In the genomic region with DNA sequence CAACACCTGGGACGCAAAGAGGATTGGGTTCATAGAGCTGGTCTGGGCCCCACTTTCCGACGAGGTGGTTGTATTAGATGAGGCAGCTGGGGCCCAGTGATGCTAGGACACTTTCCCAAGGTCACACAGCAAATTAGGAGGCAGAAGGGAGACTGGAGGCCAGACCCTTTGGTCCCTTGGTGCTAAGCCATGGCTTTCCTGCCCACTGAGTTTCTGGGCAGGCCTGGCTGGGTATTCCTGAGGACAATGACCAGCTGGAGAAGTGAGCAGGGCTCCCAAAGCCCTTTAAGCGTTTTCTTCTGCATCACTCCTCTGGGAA, we compare ENCODE assay signal across 22 cellular contexts.
A peak's percentile ranks its signal among the peaks of the same experiment; 100 is the strongest.
DNase-seq lines count a peak whose midpoint lies in the region; ATAC-seq, FAIRE-seq and TF ChIP-seq lines count a peak whose summit lies in the region.
"Had no signal": no experiment of that assay in that cellular context is flagged by ENCODE, and none has a peak within 500 bp of the region (broad histone marks: within the 10 kb centered on the region; RNA-seq: fewer than 3 reads in every experiment).

No MANE protein-coding gene starts in this region.

- H2BK5ac ChIP-seq in H1 (ENCODE audit: low read depth, low read length): no peak overlapping the region
- no peak overlapping the region for H2BK5ac ChIP-seq in mesenchymal stem cell (ENCODE audit: low read depth, low read length, poor library complexity, severe bottlenecking)

- H3K4me1 Mint-ChIP-seq in naive thymus-derived CD4-positive, alpha-beta T cell: peaks cover 0 to 2% (median 0%) of the 10 kb centered on the region in 7 donors
- H3K4me1 Mint-ChIP-seq: CD4-positive, CD25-positive, alpha-beta regulatory T cell had no signal

- H3K9me3 ChIP-seq in H1 (ENCODE audit: insufficient read depth in 2 of 2, low read depth in 1 of 2, low read length in 1 of 2): no peaks in the 10 kb centered on the region
- no peaks in the 10 kb centered on the region for H3K9me3 ChIP-seq in mesenchymal stem cell (ENCODE audit: control insufficient read depth, low read length)
- H3K9me3 ChIP-seq in naive thymus-derived CD4-positive, alpha-beta T cell (ENCODE audit: control insufficient read depth in 2 of 3, low read length in 3 of 3): no peaks in the 10 kb centered on the region
- H3K9me3 ChIP-seq: BLaER1, Caco-2 had no signal

- no peak for ATAC-seq in Right ventricle myocardium inferior
- no peak for ATAC-seq in naive thymus-derived CD4-positive, alpha-beta T cell
- ATAC-seq: CD8-positive, alpha-beta T cell had no signal

- H3K18ac ChIP-seq in H1 (ENCODE audit: extremely low read depth, low read length) (no peak overlapping the region), mesenchymal stem cell (ENCODE audit: low read depth in 1 of 2, low read length in 2 of 2) (no peak overlapping the region)

- H2BK15ac ChIP-seq in H1 (ENCODE audit: low read length): no peak overlapping the region
- no peak overlapping the region for H2BK15ac ChIP-seq in mesenchymal stem cell (ENCODE audit: low read depth, poor library complexity, severe bottlenecking)

- H3K23ac ChIP-seq in H1 (ENCODE audit: insufficient read length): no peak overlapping the region
- no peak overlapping the region for H3K23ac ChIP-seq in mesenchymal stem cell (ENCODE audit: low read length in 2 of 2)

- POLR2A ChIA-PET in RWPE1 (lab: Yijun Ruan, JAX; ENCODE audit: low non-redundant PET): no interaction called here
- POLR2A ChIA-PET in H1 (lab: Charles Lee; ENCODE audit: partially characterized antibody): interaction anchor here (1.0 to 1.6 kb wide), 3 partner anchors 9 to 86 kb away, joined by 3 to 4 read pairs (median 4); no protein-coding TSS in a partner anchor
- POLR2A ChIA-PET in naive thymus-derived CD4-positive, alpha-beta T cell (lab: Charles Lee): interaction anchor here (1.8 kb wide), 1 partner anchor 12 kb away, joined by 6 read pairs; no protein-coding TSS in a partner anchor

- no peak overlapping the region for H3K4ac ChIP-seq in H1 (replicated peaks; ENCODE audit: insufficient read length, low read depth, low read length)
- H3K4ac ChIP-seq in mesenchymal stem cell (ENCODE audit: low read depth in 1 of 2, low read length in 2 of 2): no peak overlapping the region

- H2AK5ac ChIP-seq in H1 (ENCODE audit: low read depth, low read length): no peak overlapping the region
- H2AK5ac ChIP-seq in mesenchymal stem cell (ENCODE audit: low read length, severe bottlenecking): no peak overlapping the region

- FAIRE-seq in H1 (lab: Jason Lieb, UNC) (no peak), D721Med (lab: Jason Lieb, UNC) (no peak)
- FAIRE-seq: A204.1, GM19239 had no signal

- H3K23me2 ChIP-seq in H1 (ENCODE audit: low read depth, low read length): no peaks in the 10 kb centered on the region

- H3K4me2 ChIP-seq in H1 (ENCODE audit: insufficient read depth in 1 of 2, low read depth in 2 of 2, low read length in 2 of 2): no peak overlapping the region
- no peak overlapping the region for H3K4me2 ChIP-seq in mesenchymal stem cell (ENCODE audit: low read length, poor library complexity, severe bottlenecking)
- H3K4me2 ChIP-seq: BLaER1 had no signal

- no peaks in the 10 kb centered on the region for H4K20me1 ChIP-seq in H1 (replicated peaks in 1 of 2; ENCODE audit: control insufficient read depth in 1 of 2, insufficient read depth in 2 of 2, low read length in 2 of 2)
- H4K20me1 ChIP-seq: BLaER1 had no signal

- H3K14ac ChIP-seq in H1 (ENCODE audit: insufficient read length): no peak overlapping the region
- no peak overlapping the region for H3K14ac ChIP-seq in mesenchymal stem cell (ENCODE audit: low read length in 2 of 2)

- no peak overlapping the region for H3K9ac ChIP-seq in H1 (replicated peaks in 1 of 4; ENCODE audit: extremely low read depth in 1 of 4, low read depth in 3 of 4, low read length in 3 of 4)
- H3K9ac ChIP-seq in mesenchymal stem cell (ENCODE audit: low read length): peak overlapping the region; percentile 22
- H3K9ac ChIP-seq: BLaER1, GM23248 had no signal

- no peak overlapping the region for H2BK120ac ChIP-seq in H1 (replicated peaks; ENCODE audit: low read depth, low read length)
- H2BK120ac ChIP-seq in mesenchymal stem cell (ENCODE audit: low read depth, low read length): no peak overlapping the region

- H3K27ac ChIP-seq in RWPE1: peak overlapping the region; percentile 47
- no peak overlapping the region for H3K27ac ChIP-seq in H1 (ENCODE audit: low read depth, low read length)
- H3K27ac ChIP-seq in mesenchymal stem cell (ENCODE audit: low read length, poor library complexity, severe bottlenecking): no peak overlapping the region
- H3K27ac ChIP-seq in coronary artery: no peak overlapping the region
- no peak overlapping the region for H3K27ac ChIP-seq in naive thymus-derived CD4-positive, alpha-beta T cell (ENCODE audit: low read depth, low read length)
- H3K27ac ChIP-seq: 22Rv1, BLaER1, C4-2B, GM23248 had no signal

- H3K27me3 ChIP-seq in H1 (replicated peaks in 1 of 4; ENCODE audit: control insufficient read depth in 3 of 4, extremely low read depth in 1 of 4, insufficient read depth in 3 of 4, low read length in 3 of 4): peaks cover 0 to 4% (median 0%) of the 10 kb centered on the region in 4 experiments; a peak in 2 of 7 replicates
- peaks cover 6 to 87% of the 10 kb centered on the region in 2 experiments for H3K27me3 ChIP-seq in mesenchymal stem cell (ENCODE audit: control insufficient read depth in 1 of 2, insufficient read depth in 1 of 2, low read length in 2 of 2)
- no peaks in the 10 kb centered on the region for H3K27me3 ChIP-seq in naive thymus-derived CD4-positive, alpha-beta T cell (ENCODE audit: control insufficient read depth in 2 of 2, insufficient read depth in 2 of 2, low read length in 2 of 2)
- H3K27me3 ChIP-seq: BLaER1 had no signal

- peaks cover 0 to 13% (median 5%) of the 10 kb centered on the region in 5 donors for H3K27me3 Mint-ChIP-seq in naive thymus-derived CD4-positive, alpha-beta T cell

- no peak overlapping the region for H3K27ac Mint-ChIP-seq in naive thymus-derived CD4-positive, alpha-beta T cell
- H3K27ac Mint-ChIP-seq: B cell; CD8-positive, alpha-beta T cell; H9 had no signal

- no peak overlapping the region for H3K4me3 ChIP-seq in H1 (ENCODE audit: extremely low read depth in 1 of 4, insufficient read depth in 2 of 4, low read depth in 3 of 4, low read length in 4 of 4)
- no peak overlapping the region for H3K4me3 ChIP-seq in mesenchymal stem cell (ENCODE audit: insufficient read depth in 1 of 2, low read depth in 1 of 2, low read length in 2 of 2)
- H3K4me3 ChIP-seq in coronary artery: no peak overlapping the region
- no peak overlapping the region for H3K4me3 ChIP-seq in naive thymus-derived CD4-positive, alpha-beta T cell (ENCODE audit: low read length)
- H3K4me3 ChIP-seq: BLaER1, GM23248 had no signal

- no peak for TF ChIP-seq EP300 in H1 (IDR thresholded peaks at IDR 0.05; ENCODE audit: borderline replicate concordance in 1 of 2, low read depth in 2 of 2, low read length in 2 of 2)

- H3K79me1 ChIP-seq in H1 (ENCODE audit: low read depth, low read length) (no peaks in the 10 kb centered on the region), mesenchymal stem cell (replicated peaks; ENCODE audit: low read length, poor library complexity, severe bottlenecking) (no peaks in the 10 kb centered on the region)

- H2AFZ ChIP-seq in H1 (ENCODE audit: low read length): no peak overlapping the region
- H2AFZ ChIP-seq in mesenchymal stem cell (ENCODE audit: low read depth, low read length): no peak overlapping the region
- H2AFZ ChIP-seq: GM23248 had no signal

- no peak overlapping the region for H4K5ac ChIP-seq in H1 (ENCODE audit: insufficient read length, low read depth, low read length)

- 89% methylated on average over 4 of the region's 4 CpGs; no CpG with 5 or more reads in 1 of the 2 experiments for WGBS in H1 (ENCODE audit: extremely low coverage in 1 of 2, insufficient coverage in 1 of 2, insufficient read length in 1 of 2, insufficient replicate concordance in 2 of 2, low coverage in 1 of 2, low lambda C conversion rate in 2 of 2, missing lambda C conversion rate in 1 of 2), 2 experiments
- WGBS in mesenchymal stem cell: 81% methylated on average over 4 of the region's 4 CpGs

- no peak overlapping the region for H2BK12ac ChIP-seq in H1 (ENCODE audit: low read depth, low read length)
- H2BK12ac ChIP-seq in mesenchymal stem cell (ENCODE audit: low read length in 2 of 2): no peak overlapping the region

- no peak overlapping the region for H3K4me3 Mint-ChIP-seq in naive thymus-derived CD4-positive, alpha-beta T cell
- H3K4me3 Mint-ChIP-seq: B cell; CD4-positive, CD25-positive, alpha-beta regulatory T cell; CD8-positive, alpha-beta T cell; H9 had no signal

- H3K56ac ChIP-seq in H1 (replicated peaks; ENCODE audit: insufficient read length, low read depth, low read length): no peak overlapping the region

- no peaks in the 10 kb centered on the region for H3K36me3 Mint-ChIP-seq in naive thymus-derived CD4-positive, alpha-beta T cell
- H3K36me3 Mint-ChIP-seq: CD4-positive, CD25-positive, alpha-beta regulatory T cell; CD8-positive, alpha-beta T cell had no signal

- intact Hi-C loops in Right ventricle myocardium inferior (cut with DNase I) (no loop called here), cardiac septum (cut with DNase I) (loop anchor here (5.0 kb wide), 2 partner anchors 105 to 295 kb away; no protein-coding TSS in a partner anchor)
- intact Hi-C loops in naive thymus-derived CD4-positive, alpha-beta T cell (cut with micrococcal nuclease): loop anchor here in 1 of 2 donors (5.0 kb wide), 1 partner anchor 105 kb away; no protein-coding TSS in a partner anchor

- no peak for TF ChIP-seq RAD21 in H1 (IDR thresholded peaks at IDR 0.05 in 1 of 2, conservative IDR thresholded peaks at IDR 0.05 in 1 of 2; ENCODE audit: low read depth in 2 of 2, low read length in 2 of 2)

- H4K8ac ChIP-seq in H1 (ENCODE audit: extremely low read depth, insufficient read depth, low read length) (peak overlapping the region; percentile 8; the same call in 1 of the 2 replicates), mesenchymal stem cell (ENCODE audit: low read length) (no peak overlapping the region)

- CTCF ChIA-PET in RWPE1 (lab: Yijun Ruan, JAX): interaction anchor here (2.5 kb wide), 1 partner anchor 107 kb away, joined by 12 read pairs; no protein-coding TSS in a partner anchor
- CTCF ChIA-PET in H1 (lab: Charles Lee; ENCODE audit: partially characterized antibody): interaction anchor here (0.8 to 13.2 kb wide), 22 partner anchors 8 to 230 kb away, joined by 3 to 173 read pairs (median 14); no protein-coding TSS in a partner anchor
- CTCF ChIA-PET in naive thymus-derived CD4-positive, alpha-beta T cell (lab: Charles Lee): interaction anchor here (0.5 to 2.4 kb wide), 5 partner anchors 68 to 1831 kb away, joined by 3 to 13 read pairs (median 3); no protein-coding TSS in a partner anchor

- peaks cover 0 to 2% (median 0%) of the 10 kb centered on the region in 11 donors for H3K9me3 Mint-ChIP-seq in naive thymus-derived CD4-positive, alpha-beta T cell
- H3K9me3 Mint-ChIP-seq: CD8-positive, alpha-beta T cell; H9 had no signal

- TF ChIP-seq CTCF in RWPE1 (conservative IDR thresholded peaks at IDR 0.05; ENCODE audit: low read depth) (no peak), H1 (IDR thresholded peaks at IDR 0.05; ENCODE audit: control extremely low read depth in 1 of 3, insufficient read depth in 1 of 3, low read depth in 1 of 3, low read length in 3 of 3) (no peak), coronary artery (IDR thresholded peaks at IDR 0.05) (no peak), D721Med (IDR thresholded peaks at IDR 0.05; ENCODE audit: insufficient read depth, missing control alignments) (no peak)

- TF ChIP-seq POLR2A in H1 (IDR thresholded peaks at IDR 0.05; ENCODE audit: control extremely low read depth in 1 of 2, low read depth in 2 of 2, low read length in 2 of 2): no peak

- H2BK20ac ChIP-seq in H1 (ENCODE audit: low read length): no peak overlapping the region

- no peaks in the 10 kb centered on the region for H3K4me1 ChIP-seq in H1 (replicated peaks in 1 of 4; ENCODE audit: control insufficient read depth in 3 of 4, insufficient read depth in 4 of 4, low read length in 3 of 4)
- H3K4me1 ChIP-seq in mesenchymal stem cell (ENCODE audit: control insufficient read depth, insufficient read depth, low read depth, low read length): no peaks in the 10 kb centered on the region
- H3K4me1 ChIP-seq in naive thymus-derived CD4-positive, alpha-beta T cell (ENCODE audit: control insufficient read depth in 2 of 2, insufficient read depth in 2 of 2, low read length in 2 of 2): no peaks in the 10 kb centered on the region
- H3K4me1 ChIP-seq: BLaER1, Caco-2 had no signal

- H4K91ac ChIP-seq in H1 (replicated peaks; ENCODE audit: insufficient read length, low read length) (no peak overlapping the region), mesenchymal stem cell (ENCODE audit: low read length) (no peak overlapping the region)

- DNase-seq in Right ventricle myocardium inferior (ENCODE audit: missing footprints): peak; percentile 26
- no peak for DNase-seq in cardiac septum (ENCODE audit: low spot score)
- no peak for DNase-seq in RWPE1 (ENCODE audit: low spot score)
- DNase-seq in H1 (ENCODE audit: low read depth in 1 of 2, low spot score in 2 of 2): no peak
- DNase-seq in mesenchymal stem cell: no peak
- DNase-seq in coronary artery (ENCODE audit: low spot score): no peak
- no peak for DNase-seq in naive thymus-derived CD4-positive, alpha-beta T cell
- DNase-seq in D721Med (ENCODE audit: insufficient read length, low spot score): no peak
- DNase-seq: Caco-2; CD4-positive, CD25-positive, alpha-beta regulatory T cell; CD8-positive, alpha-beta T cell; DMS 273 treated with DMSO at 0.1 percent for 48 hours; DMS79 treated with DMSO at 0.1 percent for 48 hours; GF-D8; H9 had no signal

- H3K36me3 ChIP-seq in H1 (ENCODE audit: control insufficient read depth in 2 of 4, insufficient read depth in 4 of 4, low read length in 3 of 4) (no peaks in the 10 kb centered on the region), mesenchymal stem cell (ENCODE audit: control insufficient read depth in 1 of 2, insufficient read depth in 2 of 2, low read depth in 1 of 2, low read length in 2 of 2) (no peaks in the 10 kb centered on the region)
- H3K36me3 ChIP-seq in naive thymus-derived CD4-positive, alpha-beta T cell (ENCODE audit: control insufficient read depth in 2 of 3, insufficient read depth in 3 of 3, low read length in 3 of 3): no peaks in the 10 kb centered on the region
- H3K36me3 ChIP-seq: BLaER1 had no signal

- no peaks in the 10 kb centered on the region for H3K79me2 ChIP-seq in H1 (ENCODE audit: control insufficient read depth in 1 of 2, insufficient read depth in 2 of 2, low read length in 2 of 2)
